Comparison of ENCODE assay signal across 9 cellular contexts in the genomic region with DNA sequence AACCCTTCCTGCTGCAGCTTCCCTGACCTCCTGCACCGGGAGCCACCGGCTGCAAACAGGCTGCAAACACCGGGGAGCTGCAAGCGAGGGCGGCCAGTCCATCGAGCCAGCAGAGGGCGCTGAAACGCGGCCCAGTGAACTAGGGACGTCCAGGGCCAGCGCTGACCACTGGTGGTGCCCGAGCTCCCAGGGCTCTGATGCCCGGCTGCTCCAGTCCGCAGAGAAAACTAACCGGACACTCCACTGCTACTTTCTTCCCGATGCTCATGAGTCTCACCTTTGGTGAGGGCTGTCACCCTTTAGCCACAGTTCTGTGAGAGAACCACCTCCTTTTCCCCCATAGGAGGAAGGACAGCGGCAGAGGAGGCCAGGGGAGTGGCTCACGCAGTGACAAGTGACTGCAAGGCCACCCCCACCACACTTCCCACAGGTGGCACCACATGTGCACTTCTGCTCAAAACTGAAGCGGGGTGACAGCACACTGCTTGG.
DNase-seq lines count a peak whose midpoint lies in the region; ATAC-seq, FAIRE-seq and TF ChIP-seq lines count a peak whose summit lies in the region.
"Had no signal": no experiment of that assay in that cellular context is flagged by ENCODE, and none has a peak within 500 bp of the region (broad histone marks: within the 10 kb centered on the region; RNA-seq: fewer than 3 reads in every experiment).

No MANE protein-coding gene starts in this region.

- peak overlapping the region; percentile 26 to 60 (median 50) for H3K4me3 Mint-ChIP-seq in immature natural killer cell
- H3K4me3 Mint-ChIP-seq: T-helper 1 cell treated with Interleukin-12 subunit alpha and Interleukin-12 subunit beta and Interleukin-4 antibody, amounts not matched to agents 30 μg/mL and 1 μg/mL, for 36 hours had no signal

- peaks cover 4 to 8% (median 4%) of the 10 kb centered on the region in 3 donors for H3K4me1 ChIP-seq in skeletal muscle tissue (ENCODE audit: control insufficient read depth in 3 of 3, insufficient read depth in 3 of 3, low read length in 3 of 3)

- H3K9ac ChIP-seq in skeletal muscle tissue (ENCODE audit: low read depth in 1 of 3, low read length in 3 of 3) = peak overlapping the region in 1 of 3 donors; percentile 47

- TF ChIP-seq CTCF in VCaP (conservative IDR thresholded peaks at IDR 0.05) = peak; percentile 98
- TF ChIP-seq CTCF in bronchial epithelial cell (IDR thresholded peaks at IDR 0.05; ENCODE audit: insufficient read depth, low read length, severe bottlenecking) = peak; percentile 98

- FAIRE-seq in bronchial epithelial cell (lab: Jason Lieb, UNC) = no peak

- H3K9me3 ChIP-seq in skeletal muscle tissue (ENCODE audit: control insufficient read depth in 3 of 3, low read length in 3 of 3) = no peaks in the 10 kb centered on the region

- H3K36me3 ChIP-seq in bronchial epithelial cell (ENCODE audit: control insufficient read depth, insufficient read depth, low read length) (no peaks in the 10 kb centered on the region), skeletal muscle tissue (ENCODE audit: control insufficient read depth in 3 of 3, insufficient read depth in 3 of 3, low read length in 3 of 3) (no peaks in the 10 kb centered on the region)

- H3K4me3 ChIP-seq in bronchial epithelial cell (ENCODE audit: low read depth, low read length) (no peak overlapping the region), skeletal muscle tissue (ENCODE audit: low read length in 3 of 3) (peak overlapping the region; percentile 48 to 55 (median 50))

- H3K9me3 Mint-ChIP-seq in immature natural killer cell = no peaks in the 10 kb centered on the region

- H3K27me3 ChIP-seq in bronchial epithelial cell (ENCODE audit: control insufficient read depth, insufficient read depth, low read length) (no peaks in the 10 kb centered on the region), skeletal muscle tissue (ENCODE audit: control insufficient read depth in 3 of 3, insufficient read depth in 3 of 3, low read length in 3 of 3) (peaks cover 0 to 3% (median 3%) of the 10 kb centered on the region in 3 donors)

- peaks cover 0 to 4% (median 0%) of the 10 kb centered on the region in 3 donors for H3K27me3 Mint-ChIP-seq in immature natural killer cell (ENCODE audit: low read depth in 3 of 3)

- H3K27ac Mint-ChIP-seq in immature natural killer cell = peak overlapping the region in 2 of 6 donors; percentile 9 to 28
- H3K27ac Mint-ChIP-seq: T-helper 1 cell treated with Interleukin-12 subunit alpha and Interleukin-12 subunit beta and Interleukin-4 antibody, amounts not matched to agents 30 μg/mL and 1 μg/mL, for 36 hours had no signal

- ATAC-seq in GM21390 (IDR thresholded peaks at IDR 0.05; ENCODE audit: unreplicated experiment) (no peak), HG03108 (IDR thresholded peaks at IDR 0.05; ENCODE audit: unreplicated experiment) (no peak)

- DNase-seq in Daoy (ENCODE audit: low read depth) = peak; percentile 70
- peak; percentile 27 for DNase-seq in NAMALWA (ENCODE audit: low spot score)
- DNase-seq in bronchial epithelial cell (ENCODE audit: low read depth) = peak; percentile 23
- peak; percentile 50 to 56 (median 51) for DNase-seq in immature natural killer cell

- H3K4me1 Mint-ChIP-seq in immature natural killer cell = peaks cover 11 to 12% of the 10 kb centered on the region in 2 donors

- H3K27ac ChIP-seq in VCaP (peak overlapping the region; percentile 50), skeletal muscle tissue (ENCODE audit: low read depth, low read length) (no peak overlapping the region)

- H3K36me3 Mint-ChIP-seq in immature natural killer cell = no peaks in the 10 kb centered on the region
